17 cellular contexts compared by ENCODE assay signal in genomic region chr11:71076021-71076420, GRCh38.
"Had no signal": no experiment of that assay in that cellular context is flagged by ENCODE, and none has a peak within 500 bp of the region (broad histone marks: within the 10 kb centered on the region; RNA-seq: fewer than 3 reads in every experiment).

No MANE protein-coding gene starts in this region.

- H3K27ac ChIP-seq: coronary artery, heart left ventricle, right atrium auricular region, stomach, thoracic aorta, transverse colon had no signal

- DNase-seq: effector CD4-positive, alpha-beta T cell; endodermal cell; foreskin melanocyte; heart left ventricle; hippocampal formation; mammary epithelial cell; mucosa of descending colon; naive thymus-derived CD8-positive, alpha-beta T cell; small intestine; stimulated activated CD4-positive, alpha-beta T cell treated with anti-CD3 and anti-CD28 coated beads, Interleukin-12 subunit alpha, Interleukin-12 subunit beta, amount 100 ng/mL, for 4 hours; stimulated activated naive CD4-positive, alpha-beta T cell; stomach; substantia nigra; transverse colon had no signal

- H3K4me1 ChIP-seq: heart left ventricle, right atrium auricular region, stomach, transverse colon had no signal

- H3K9me3 ChIP-seq: mucosa of descending colon, thoracic aorta, transverse colon had no signal

- H3K4me3 ChIP-seq: coronary artery, heart left ventricle, mucosa of descending colon, right atrium auricular region, stomach, thoracic aorta, transverse colon had no signal

- H3K36me3 ChIP-seq: heart left ventricle, right atrium auricular region, thoracic aorta, transverse colon had no signal

- ATAC-seq: heart left ventricle; mucosa of descending colon; naive thymus-derived CD8-positive, alpha-beta T cell had no signal

- H3K27me3 ChIP-seq: right atrium auricular region, stomach, transverse colon had no signal
